Comparison of ENCODE assay signal across 8 cellular contexts in genomic region chr2:15142069-15142689, GRCh38.
DNase-seq lines count a peak whose midpoint lies in the region; ATAC-seq and TF ChIP-seq lines count a peak whose summit lies in the region.
"Had no signal": no experiment of that assay in that cellular context is flagged by ENCODE, and none has a peak within 500 bp of the region (broad histone marks: within the 10 kb centered on the region; RNA-seq: fewer than 3 reads in every experiment).

No MANE protein-coding gene starts in this region.

- H3K4me2 ChIP-seq in skeletal muscle satellite cell (ENCODE audit: low read length) = peak overlapping the region; percentile 8

- ATAC-seq in GM19025 (IDR thresholded peaks at IDR 0.05; ENCODE audit: low read depth, unreplicated experiment) (peak; percentile 99), HG03064 (IDR thresholded peaks at IDR 0.05; ENCODE audit: low read depth, unreplicated experiment) (peak; percentile 100), gastrocnemius medialis (no peak)
- ATAC-seq: body of pancreas had no signal

- peaks cover 13% of the 10 kb centered on the region for H3K4me1 Mint-ChIP-seq in progenitor cell of endocrine pancreas (ENCODE audit: low read depth)

- H3K9ac ChIP-seq in skeletal muscle satellite cell (ENCODE audit: low read depth, low read length) = no peak overlapping the region

- in situ Hi-C loops in gastrocnemius medialis (cut with MboI; ENCODE audit: low sequenced_read_pairs in 4 of 4) = no loop called here

- H3K4me1 ChIP-seq in skeletal muscle satellite cell (ENCODE audit: control insufficient read depth, insufficient read depth, low read length) = peaks cover 6% of the 10 kb centered on the region
- no peaks in the 10 kb centered on the region for H3K4me1 ChIP-seq in gastrocnemius medialis
- H3K4me1 ChIP-seq: body of pancreas had no signal

- H3K4me3 ChIP-seq in skeletal muscle satellite cell (ENCODE audit: low read length) (no peak overlapping the region), gastrocnemius medialis (no peak overlapping the region)
- H3K4me3 ChIP-seq: body of pancreas had no signal

- H3K9me3 ChIP-seq in skeletal muscle satellite cell (replicated peaks; ENCODE audit: low read length) (no peaks in the 10 kb centered on the region), gastrocnemius medialis (no peaks in the 10 kb centered on the region)

- H3K27ac Mint-ChIP-seq in progenitor cell of endocrine pancreas = no peak overlapping the region

- H3K4me3 Mint-ChIP-seq in progenitor cell of endocrine pancreas (ENCODE audit: low read depth) = no peak overlapping the region

- H3K27me3 Mint-ChIP-seq in progenitor cell of endocrine pancreas = no peaks in the 10 kb centered on the region

- H3K9me3 Mint-ChIP-seq in progenitor cell of endocrine pancreas (ENCODE audit: low read depth) = no peaks in the 10 kb centered on the region

- H3K27me3 ChIP-seq in skeletal muscle satellite cell (ENCODE audit: control insufficient read depth, insufficient read depth, low read length) (no peaks in the 10 kb centered on the region), gastrocnemius medialis (no peaks in the 10 kb centered on the region)
- H3K27me3 ChIP-seq: body of pancreas had no signal

- peak; percentile 81 for DNase-seq in RPMI7951 (ENCODE audit: low read depth)
- DNase-seq in activated effector memory CD4-positive, alpha-beta T cell treated with Interleukin-2 at 50 U/mL for 16 hours = peak; percentile 41
- DNase-seq in progenitor cell of endocrine pancreas (ENCODE audit: low spot score, unreplicated experiment) = no peak
- no peak for DNase-seq in gastrocnemius medialis

- no peak for TF ChIP-seq POLR2A in gastrocnemius medialis (IDR thresholded peaks at IDR 0.05)

- no peak overlapping the region for H3K27ac ChIP-seq in gastrocnemius medialis
- H3K27ac ChIP-seq: body of pancreas had no signal

- TF ChIP-seq CTCF in progenitor cell of endocrine pancreas (IDR thresholded peaks at IDR 0.05; ENCODE audit: unreplicated experiment) = no peak
- TF ChIP-seq CTCF in gastrocnemius medialis (IDR thresholded peaks at IDR 0.05 in 4 of 5, conservative IDR thresholded peaks at IDR 0.05 in 1 of 5) = no peak

- H3K36me3 ChIP-seq in skeletal muscle satellite cell (ENCODE audit: insufficient read depth, low read length) = no peaks in the 10 kb centered on the region
- no peaks in the 10 kb centered on the region for H3K36me3 ChIP-seq in gastrocnemius medialis

- intact Hi-C loops in gastrocnemius medialis (cut with DNase I; ENCODE audit: low total_unique reads) = no loop called here

- H3K36me3 Mint-ChIP-seq in progenitor cell of endocrine pancreas (ENCODE audit: insufficient read depth) = no peaks in the 10 kb centered on the region

Comparison
In these comparisons a context has a peak if more than half of its experiments do, and no peak if none do; other contexts are left out.
1. ATAC-seq: peak in GM19025 (single experiment) and HG03064 (single experiment); none in gastrocnemius medialis (0 of 2).
2. DNase-seq: peak in RPMI7951 (single experiment) and activated effector memory CD4-positive, alpha-beta T cell treated with Interleukin-2 at 50 U/mL for 16 hours (single experiment); none in progenitor cell of endocrine pancreas (single experiment) and gastrocnemius medialis (0 of 2).